9 cellular contexts compared by ENCODE assay signal in genomic region chr19:35901854-35902661, GRCh38. TPM values are rescaled to one million over a fixed set of nuclear protein-coding genes. Genes with fewer than 3 reads are reported as not detected.
A peak's percentile ranks its signal among the peaks of the same experiment; 100 is the strongest.
DNase-seq lines count a peak whose midpoint lies in the region; ATAC-seq and TF ChIP-seq lines count a peak whose summit lies in the region.
"Had no signal": no experiment of that assay in that cellular context is flagged by ENCODE, and none has a peak within 500 bp of the region (broad histone marks: within the 10 kb centered on the region; RNA-seq: fewer than 3 reads in every experiment).

Gene HCST (plus strand): TSS chr19:35902529. CDS start chr19:35902594, 65 bp downstream.

- H3K27ac Mint-ChIP-seq in T-helper 17 cell (peak within 1 kb of the TSS; percentile 100), natural killer cell (peak within 1 kb of the TSS; percentile 90 to 97)
- peak within 1 kb of the TSS; percentile 96 for H3K27ac Mint-ChIP-seq in dendritic cell treated with granulocyte-macrophage colony-stimulating factor and Interleukin-4, amounts not matched to agents 40 ng/mL and 50 ng/mL, for 4 days

- TF ChIP-seq POLR2A in GM18951 (IDR thresholded peaks at IDR 0.05; ENCODE audit: extremely low read depth, insufficient read depth, insufficient read length), result peak; percentile 58
- TF ChIP-seq POLR2A in ovary (IDR thresholded peaks at IDR 0.05), result no peak

- no peaks in the 10 kb centered on the region for H3K36me3 ChIP-seq in ovary

- DNase-seq in AG04450 (ENCODE audit: low read depth, low spot score) (no peak), T-helper 17 cell (peak in 1 of 3 donors; percentile 46), natural killer cell (peak; percentile 53), NCI-H1092 treated with DMSO at 0.1 percent for 48 hours (lab: John Stamatoyannopoulos, UW) (no peak), ovary (no peak)

- H3K27me3 ChIP-seq in AG04450 (ENCODE audit: control insufficient read depth, insufficient read depth, low read length), result no peaks in the 10 kb centered on the region
- no peaks in the 10 kb centered on the region for H3K27me3 ChIP-seq in ovary

- in situ Hi-C loops in GM18951 (cut with MboI; ENCODE audit: low sequenced_read_pairs, unreplicated experiment), result no loop called here

- CTCF ChIA-PET in AG04450 (lab: Charles Lee), result no interaction called here

- ATAC-seq in T-helper 17 cell, result no peak
- peak; percentile 30 to 41 (median 39) for ATAC-seq in natural killer cell
- ATAC-seq in GM18519 (IDR thresholded peaks at IDR 0.05; ENCODE audit: low FRiP score, unreplicated experiment), result no peak

- peak within 1 kb of the TSS; percentile 37 for H3K4me3 ChIP-seq in AG04450 (ENCODE audit: low read depth, low read length)
- H3K4me3 ChIP-seq in ovary, result no peak within 1 kb of the TSS

- peaks cover 3% of the 10 kb centered on the region for H3K36me3 Mint-ChIP-seq in T-helper 17 cell (ENCODE audit: low read depth)
- peaks cover 75% of the 10 kb centered on the region for H3K36me3 Mint-ChIP-seq in dendritic cell treated with granulocyte-macrophage colony-stimulating factor and Interleukin-4, amounts not matched to agents 40 ng/mL and 50 ng/mL, for 4 days (ENCODE audit: low read depth)
- no peaks in the 10 kb centered on the region for H3K36me3 Mint-ChIP-seq in natural killer cell

- TF ChIP-seq EP300 in ovary (IDR thresholded peaks at IDR 0.05), result no peak

- H3K4me1 ChIP-seq in ovary (ENCODE audit: insufficient read depth), result peaks cover 4% of the 10 kb centered on the region

- TF ChIP-seq CTCF in AG04450 (IDR thresholded peaks at IDR 0.05; ENCODE audit: low read depth, low read length) (no peak), natural killer cell (IDR thresholded peaks at IDR 0.05) (no peak), ovary (IDR thresholded peaks at IDR 0.05) (no peak)

- intact Hi-C loops in dendritic cell treated with granulocyte-macrophage colony-stimulating factor and Interleukin-4, amounts not matched to agents 40 ng/mL and 50 ng/mL, for 4 days (cut with micrococcal nuclease), result loop anchor here (10.0 kb wide), 1 partner anchor 157 kb away; the partner anchor contains the start of genes IGFLR1, LIN37, PSENEN and U2AF1L4
- intact Hi-C loops in natural killer cell (cut with micrococcal nuclease) (loop anchor here (2.0 to 10.0 kb wide), 2 partner anchors 19 to 157 kb away; partner anchors contain the start of genes IGFLR1, LIN37, PSENEN and U2AF1L4), ovary (cut with DNase I) (no loop called here)

- H3K27ac ChIP-seq in AG04450 (ENCODE audit: low read depth, low read length) (peak within 1 kb of the TSS; percentile 68), ovary (peak within 1 kb of the TSS in 1 of 2 donors; percentile 31)

- H3K4me1 Mint-ChIP-seq in T-helper 17 cell, result peaks cover 45% of the 10 kb centered on the region
- H3K4me1 Mint-ChIP-seq in dendritic cell treated with granulocyte-macrophage colony-stimulating factor and Interleukin-4, amounts not matched to agents 40 ng/mL and 50 ng/mL, for 4 days (ENCODE audit: low read depth), result peaks cover 73% of the 10 kb centered on the region
- H3K4me1 Mint-ChIP-seq in natural killer cell, result peaks cover 53 to 82% of the 10 kb centered on the region in 2 donors

- WGBS in ovary, 3 donors, result 31 to 38% (median 35%) methylated on average over 6 of the region's 6 CpGs

- no peaks in the 10 kb centered on the region for H3K27me3 Mint-ChIP-seq in T-helper 17 cell
- H3K27me3 Mint-ChIP-seq in dendritic cell treated with granulocyte-macrophage colony-stimulating factor and Interleukin-4, amounts not matched to agents 40 ng/mL and 50 ng/mL, for 4 days, result no peaks in the 10 kb centered on the region
- no peaks in the 10 kb centered on the region for H3K27me3 Mint-ChIP-seq in natural killer cell (ENCODE audit: low read depth in 2 of 2)

- peak within 1 kb of the TSS; percentile 98 for H3K4me3 Mint-ChIP-seq in T-helper 17 cell
- H3K4me3 Mint-ChIP-seq in dendritic cell treated with granulocyte-macrophage colony-stimulating factor and Interleukin-4, amounts not matched to agents 40 ng/mL and 50 ng/mL, for 4 days, result peak within 1 kb of the TSS; percentile 98
- H3K4me3 Mint-ChIP-seq in natural killer cell, result peak within 1 kb of the TSS; percentile 92

- H3K9me3 Mint-ChIP-seq in dendritic cell treated with granulocyte-macrophage colony-stimulating factor and Interleukin-4, amounts not matched to agents 40 ng/mL and 50 ng/mL, for 4 days, result no peaks in the 10 kb centered on the region
- no peaks in the 10 kb centered on the region for H3K9me3 Mint-ChIP-seq in natural killer cell

- POLR2A ChIA-PET in AG04450 (lab: Yijun Ruan, JAX), result interaction anchor here (1.3 kb wide), 1 partner anchor 29 kb away, joined by 4 read pairs; no protein-coding TSS in a partner anchor

- no peaks in the 10 kb centered on the region; the same call in 1 of the 2 replicates for H3K9me3 ChIP-seq in AG04450 (ENCODE audit: control insufficient read depth, insufficient read depth, low read length)
- H3K9me3 ChIP-seq in T-helper 17 cell (ENCODE audit: control insufficient read depth, low read length, poor library complexity, severe bottlenecking), result no peaks in the 10 kb centered on the region
- H3K9me3 ChIP-seq in ovary, result no peaks in the 10 kb centered on the region

RNA-seq across cellular contexts. Expression of gene HCST, which starts in this region (rescaled TPM):
- polyA plus RNA-seq in AG04450 (2011; rRNA removed), result 0.31 and 0.42 TPM in 2 replicates
- 0.69 and 0.78 TPM in 2 replicates for polyA minus RNA-seq in AG04450 (2011; rRNA and poly(A)+ RNA removed)
- 10 to 100 TPM; 63.0 to 73.7 TPM for total RNA-seq in T-helper 17 cell
- 100 to 1,000 TPM; 281 to 307 (median 296) TPM for total RNA-seq in natural killer cell
- total RNA-seq in ovary, result 1 to 10 TPM in 6 of 7 donors, under 1 TPM in 1; 0.92 to 6.3 (median 5.5) TPM
- 1 to 10 TPM; 8.5 to 9.2 TPM for polyA plus RNA-seq in ovary
- total RNA-seq: HT1080 had no signal

Comparison
In these comparisons a context has a peak if more than half of its experiments do, and no peak if none do; other contexts are left out.
1. RNA of gene HCST (total RNA-seq): 281 to 307 TPM in natural killer cell and 63.0 to 73.7 TPM in T-helper 17 cell; 0.92 to 6.3 TPM in ovary; every median in the first group is over 4 times any median in the second.
2. ATAC-seq: peak in natural killer cell (3 of 3); none in T-helper 17 cell (single experiment) and GM18519 (single experiment).
3. intact Hi-C loops: an anchor here in dendritic cell treated with granulocyte-macrophage colony-stimulating factor and Interleukin-4, amounts not matched to agents 40 ng/mL and 50 ng/mL, for 4 days (10.0 kb wide) and natural killer cell (2.0 to 10.0 kb wide); none called in ovary.
4. Peak in every context shown above with its lines, with median percentiles within 50 percentile points of each other: H3K27ac Mint-ChIP-seq and H3K4me3 Mint-ChIP-seq.